ENCODE assay signal across 1 cellular context in genomic region chr16:63720848-63721247, GRCh38.
TF ChIP-seq lines count a peak whose summit lies in the region.

No MANE protein-coding gene starts in this region.

TF ChIP-seq in GM23338, 12 proteins besides CTCF, POLR2A, EP300 and RAD21 (continued from another document):
- no peak for TF ChIP-seq ZNF462 (CRISPR knock-in tag; IDR thresholded peaks at IDR 0.05)
TF ChIP-seq in GM23338: peak in this region for 0.
